In the genomic region with DNA sequence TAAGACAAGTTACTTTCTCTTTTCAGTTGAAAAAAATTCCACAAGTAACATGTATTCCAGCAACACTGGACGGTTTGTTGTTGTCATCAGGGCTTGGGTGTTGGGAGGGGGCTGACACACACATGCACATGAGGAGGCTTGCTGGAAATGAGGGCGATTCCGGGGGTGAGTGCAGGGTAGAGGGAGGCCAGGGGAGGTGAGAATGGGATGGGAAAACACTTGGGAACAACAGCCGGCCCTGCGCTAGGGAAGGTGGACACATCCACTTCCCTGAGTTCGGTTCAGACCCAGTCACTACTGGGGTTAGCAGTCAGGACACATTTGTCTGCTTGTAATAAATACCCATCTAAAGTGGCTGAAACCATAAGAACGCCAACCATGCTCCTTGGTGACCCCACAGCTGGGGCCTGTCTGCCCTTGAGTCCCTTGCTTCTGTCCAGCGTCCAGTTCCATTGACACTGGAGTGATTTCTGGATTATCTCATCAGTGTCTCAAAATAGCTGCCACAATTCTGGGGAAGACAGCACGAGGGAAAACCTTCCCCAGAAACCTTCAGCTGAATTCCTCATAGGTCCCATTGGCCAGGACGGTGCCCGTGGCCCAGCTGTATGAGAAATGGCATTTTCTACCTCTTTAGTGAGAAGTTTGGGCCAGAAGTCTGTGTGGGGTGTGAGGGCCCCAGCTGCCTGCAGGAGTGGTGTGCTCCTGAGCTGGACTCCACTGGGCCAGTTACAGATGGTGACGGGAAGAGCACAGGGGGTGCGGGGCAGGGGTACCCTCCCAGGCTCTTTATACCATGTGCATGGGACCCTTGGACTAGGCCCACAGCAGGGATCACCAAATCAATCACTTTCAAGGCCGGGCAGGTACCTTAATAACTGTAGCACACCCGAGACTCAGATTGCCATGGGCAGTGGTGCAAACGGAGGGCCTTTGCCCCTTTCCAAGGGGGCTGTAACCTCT, we compare ENCODE assay signal across 20 cellular contexts.
"Had no signal": no experiment of that assay in that cellular context is flagged by ENCODE, and none has a peak within 500 bp of the region (broad histone marks: within the 10 kb centered on the region; RNA-seq: fewer than 3 reads in every experiment).

No MANE protein-coding gene starts in this region.

- H3K9me3 ChIP-seq: pancreas had no signal

- H3K36me3 Mint-ChIP-seq: activated naive CD4-positive, alpha-beta T cell treated with anti-CD3 and anti-CD28 coated beads, Interleukin-2, amount 10 ng/mL, durations not matched to agents 7 days and 5 days; brain; mesothelial cell of epicardium had no signal

- H3K27me3 Mint-ChIP-seq: brain had no signal

- H3K36me3 ChIP-seq: pancreas, WERI-Rb-1 had no signal

- H3K27ac Mint-ChIP-seq: activated naive CD4-positive, alpha-beta T cell treated with anti-CD3 and anti-CD28 coated beads, Interleukin-2, amount 10 ng/mL, durations not matched to agents 7 days and 5 days; activated naive CD8-positive, alpha-beta T cell treated with anti-CD3 and anti-CD28 coated beads, Interleukin-2, amount 50 U/mL, for 24 hours; mesothelial cell of epicardium; stimulated activated naive CD8-positive, alpha-beta T cell treated with anti-CD3 and anti-CD28 coated beads, Interleukin-15, Interleukin-2, amounts not matched to agents 100 ng/mL and 50 ng/mL, for 24 hours had no signal

- H3K4me3 ChIP-seq: coronary artery, lung, pancreas, SK-N-MC had no signal

- H3K9me3 Mint-ChIP-seq: activated naive CD4-positive, alpha-beta T cell treated with anti-CD3 and anti-CD28 coated beads, Interleukin-2, amount 10 ng/mL, durations not matched to agents 7 days and 5 days; activated naive CD8-positive, alpha-beta T cell treated with anti-CD3 and anti-CD28 coated beads, Interleukin-2, amount 50 U/mL, for 24 hours; brain; central memory CD8-positive, alpha-beta T cell; mesothelial cell of epicardium; stimulated activated naive CD8-positive, alpha-beta T cell treated with anti-CD3 and anti-CD28 coated beads, Interleukin-15, Interleukin-2, amounts not matched to agents 100 ng/mL and 50 ng/mL, for 24 hours had no signal

- H3K4me1 Mint-ChIP-seq: activated naive CD4-positive, alpha-beta T cell treated with anti-CD3 and anti-CD28 coated beads, Interleukin-2, amount 10 ng/mL, durations not matched to agents 7 days and 5 days; activated naive CD8-positive, alpha-beta T cell treated with anti-CD3 and anti-CD28 coated beads, Interleukin-2, amount 50 U/mL, for 24 hours; central memory CD8-positive, alpha-beta T cell; mesothelial cell of epicardium had no signal

- DNase-seq: activated CD4-positive, alpha-beta T cell treated with anti-CD3 and anti-CD28 coated beads for 1 hour; activated CD8-positive, alpha-beta memory T cell treated with anti-CD3 and anti-CD28 coated beads for 24 hours; activated CD8-positive, alpha-beta memory T cell treated with anti-CD3 and anti-CD28 coated beads, Interleukin-2, amount 50 U/mL, for 48 hours; activated effector memory CD4-positive, alpha-beta T cell treated with Interleukin-2 at 50 U/mL for 16 hours; activated naive CD4-positive, alpha-beta T cell treated with anti-CD3 and anti-CD28 coated beads, Interleukin-2, amount 10 ng/mL, durations not matched to agents 7 days and 5 days; activated naive CD8-positive, alpha-beta T cell treated with anti-CD3 and anti-CD28 coated beads, Interleukin-2, amount 50 U/mL, for 24 hours; activated T-cell treated with anti-CD3 and anti-CD28 coated beads, Interleukin-2, amount 50 U/mL, for 48 hours; anterior cingulate cortex; foreskin melanocyte; kidney glomerular epithelial cell; pancreas; trophoblast cell; WERI-Rb-1 had no signal

- H3K27ac ChIP-seq: coronary artery, pancreas, SK-N-MC, WERI-Rb-1 had no signal

- FAIRE-seq: pancreas had no signal

- H3K4me1 ChIP-seq: pancreas had no signal

- ATAC-seq: activated naive CD8-positive, alpha-beta T cell treated with anti-CD3 and anti-CD28 coated beads, Interleukin-2, amount 50 U/mL, for 24 hours; pancreas had no signal

- H3K4me3 Mint-ChIP-seq: activated naive CD4-positive, alpha-beta T cell treated with anti-CD3 and anti-CD28 coated beads, Interleukin-2, amount 10 ng/mL, durations not matched to agents 7 days and 5 days; activated naive CD8-positive, alpha-beta T cell treated with anti-CD3 and anti-CD28 coated beads, Interleukin-2, amount 50 U/mL, for 24 hours; brain; central memory CD8-positive, alpha-beta T cell; mesothelial cell of epicardium; stimulated activated naive CD8-positive, alpha-beta T cell treated with anti-CD3 and anti-CD28 coated beads, Interleukin-15, Interleukin-2, amounts not matched to agents 100 ng/mL and 50 ng/mL, for 24 hours had no signal

- H3K27me3 ChIP-seq: pancreas had no signal
